1 cellular context compared by ENCODE assay signal in genomic region chr2:232498452-232498851, GRCh38.
TF ChIP-seq lines count a peak whose summit lies in the region.

No MANE protein-coding gene starts in this region.

TF ChIP-seq in H1, 55 proteins besides CTCF, POLR2A, EP300 and RAD21 (continued from another document):
- TF ChIP-seq KDM5A (IDR thresholded peaks at IDR 0.05; ENCODE audit: low read length) (no peak), SIX5 (IDR thresholded peaks at IDR 0.05; ENCODE audit: low read depth, low read length) (no peak), PHF8 (conservative IDR thresholded peaks at IDR 0.05; ENCODE audit: low read depth, low read length) (no peak), SAP30 (IDR thresholded peaks at IDR 0.05; ENCODE audit: insufficient read depth, insufficient replicate concordance, low read length) (no peak)
